ENCODE assay signal across 8 cellular contexts in the genomic region with DNA sequence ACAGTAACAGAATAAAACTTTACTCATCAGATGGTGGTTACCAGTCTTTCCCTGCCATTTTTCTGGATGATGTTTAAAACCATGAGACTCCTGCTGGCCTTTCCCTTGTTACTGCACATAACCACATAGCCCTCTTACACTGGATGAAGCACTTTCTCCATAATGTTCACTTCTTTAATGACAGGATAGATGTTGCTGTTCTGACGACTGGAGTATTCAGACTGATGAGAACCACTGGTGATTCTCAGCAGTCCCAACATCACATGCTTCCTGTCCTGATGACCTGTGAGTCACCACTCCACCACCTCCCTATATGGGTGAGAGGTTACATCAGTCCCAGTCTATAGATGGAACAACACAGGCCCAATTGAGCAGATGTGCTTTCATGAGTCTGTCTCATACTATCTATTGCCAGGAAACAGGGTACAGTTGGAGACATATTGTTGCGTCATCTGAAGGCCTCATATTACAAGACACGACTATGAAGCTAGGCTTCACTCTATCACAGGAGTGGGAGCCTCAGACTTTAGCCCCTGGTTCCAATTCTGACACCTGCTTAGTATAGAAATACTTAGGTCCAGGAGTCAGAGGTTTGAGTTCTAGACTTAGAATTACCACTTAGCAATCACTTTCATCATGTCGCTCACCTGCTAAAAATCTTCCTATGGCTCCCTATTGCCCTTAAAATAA.
A peak's percentile ranks its signal among the peaks of the same experiment; 100 is the strongest.
DNase-seq lines count a peak whose midpoint lies in the region; ATAC-seq and TF ChIP-seq lines count a peak whose summit lies in the region.

No MANE protein-coding gene starts in this region.

- peak; percentile 71 for ATAC-seq in HG02840 (IDR thresholded peaks at IDR 0.05; ENCODE audit: low FRiP score, unreplicated experiment)

- TF ChIP-seq CTCF in GM13977 (IDR thresholded peaks at IDR 0.05; ENCODE audit: extremely low read depth, insufficient read depth, missing control alignments) (no peak), astrocyte of the cerebellum (IDR thresholded peaks at IDR 0.05; ENCODE audit: low read depth, low read length, missing control alignments) (peak; percentile 40), uterus (IDR thresholded peaks at IDR 0.05) (peak in 1 of 4 experiments; percentile 10)

- intact Hi-C loops in uterus (cut with DNase I; ENCODE audit: low total_unique reads), result no loop called here

- H3K27me3 ChIP-seq in uterus, result no peaks in the 10 kb centered on the region

- peak; percentile 15 for DNase-seq in 8988T
- DNase-seq in GM13977 (ENCODE audit: low spot score), result peak; percentile 69
- DNase-seq in NCI-H226, result peak; percentile 58
- DNase-seq in astrocyte of the cerebellum (ENCODE audit: low read depth), result peak; percentile 24
- DNase-seq in left kidney (ENCODE audit: low read depth, low spot score), result peak; percentile 47
- peak in 1 of 2 donors; percentile 49 for DNase-seq in uterus
- DNase-seq in activated CD8-positive, alpha-beta memory T cell treated with anti-CD3 and anti-CD28 coated beads, Interleukin-2, amount 50 U/mL, for 4 hours, result no peak

- H3K27ac ChIP-seq in uterus, result peak overlapping the region; percentile 4 to 54

- no peaks in the 10 kb centered on the region for H3K36me3 ChIP-seq in uterus

- H3K4me3 ChIP-seq in astrocyte of the cerebellum (ENCODE audit: low read depth, low read length) (no peak overlapping the region), uterus (no peak overlapping the region)

- TF ChIP-seq POLR2A in uterus (IDR thresholded peaks at IDR 0.05), result no peak

- in situ Hi-C loops in GM13977 (cut with MboI; ENCODE audit: low pct_unique_long_range_greater_than_20kb, low sequenced_read_pairs, unreplicated experiment), result no loop called here
- in situ Hi-C loops in astrocyte of the cerebellum (cut with HindIII; ENCODE audit: low sequenced_read_pairs), result no loop called here

- H3K4me1 ChIP-seq in uterus, result no peaks in the 10 kb centered on the region

- no peaks in the 10 kb centered on the region for H3K9me3 ChIP-seq in uterus
